10 cellular contexts compared by ENCODE assay signal in genomic region chr12:41205070-41205715, GRCh38. TPM values are rescaled to one million over a fixed set of nuclear protein-coding genes. Genes with fewer than 3 reads are reported as not detected.
DNase-seq lines count a peak whose midpoint lies in the region; ATAC-seq and TF ChIP-seq lines count a peak whose summit lies in the region.
"Had no signal": no experiment of that assay in that cellular context is flagged by ENCODE, and none has a peak within 500 bp of the region (broad histone marks: within the 10 kb centered on the region; RNA-seq: fewer than 3 reads in every experiment).

No MANE protein-coding gene starts in this region.

- H3K27me3 Mint-ChIP-seq in nephron progenitor cell (ENCODE audit: low read depth, poor library complexity): no peaks in the 10 kb centered on the region
- H3K27me3 Mint-ChIP-seq in activated T-cell treated with anti-CD3 and anti-CD28 coated beads, Interleukin-2, amount 50 U/mL, for 72 hours (ENCODE audit: low read depth): no peaks in the 10 kb centered on the region

- peak overlapping the region; percentile 88 for H3K27ac Mint-ChIP-seq in nephron progenitor cell
- no peak overlapping the region for H3K27ac Mint-ChIP-seq in activated T-cell treated with anti-CD3 and anti-CD28 coated beads, Interleukin-2, amount 50 U/mL, for 72 hours
- H3K27ac Mint-ChIP-seq: T-helper 1 cell treated with Interleukin-12 subunit alpha and Interleukin-12 subunit beta and Interleukin-4 antibody, amounts not matched to agents 30 μg/mL and 1 μg/mL, for 36 hours had no signal

- peak; percentile 13 for DNase-seq in DMS53 treated with DMSO at 0.1 percent for 48 hours (lab: John Stamatoyannopoulos, UW; ENCODE audit: unreplicated experiment)
- DNase-seq in astrocyte of the cerebellum (ENCODE audit: low read depth): peak; percentile 9
- no peak for DNase-seq in nephron progenitor cell
- no peak for DNase-seq in activated CD4-positive, alpha-beta T cell treated with anti-CD3 and anti-CD28 coated beads, Interleukin-2, amount 50 U/mL, for 1 hour
- no peak for DNase-seq in SKM-1 treated with dmso at 0.1 percent for 144 hours (lab: John Stamatoyannopoulos, UW; ENCODE audit: unreplicated experiment)
- DNase-seq in activated T-cell treated with anti-CD3 and anti-CD28 coated beads, Interleukin-2, amount 50 U/mL, for 72 hours: no peak
- DNase-seq: NCI-H1694 treated with DMSO at 0.1 percent for 48 hours had no signal

- no peaks in the 10 kb centered on the region for H3K36me3 Mint-ChIP-seq in nephron progenitor cell (ENCODE audit: low read depth)
- no peaks in the 10 kb centered on the region for H3K36me3 Mint-ChIP-seq in activated T-cell treated with anti-CD3 and anti-CD28 coated beads, Interleukin-2, amount 50 U/mL, for 72 hours (ENCODE audit: insufficient read depth in 2 of 2)

- peaks cover 4% of the 10 kb centered on the region for H3K9me3 Mint-ChIP-seq in nephron progenitor cell
- H3K9me3 Mint-ChIP-seq in activated T-cell treated with anti-CD3 and anti-CD28 coated beads, Interleukin-2, amount 50 U/mL, for 72 hours: no peaks in the 10 kb centered on the region
- H3K9me3 Mint-ChIP-seq: T-helper 1 cell treated with Interleukin-12 subunit alpha and Interleukin-12 subunit beta and Interleukin-4 antibody, amounts not matched to agents 30 μg/mL and 1 μg/mL, for 36 hours had no signal

- H3K4me3 Mint-ChIP-seq in nephron progenitor cell: no peak overlapping the region
- H3K4me3 Mint-ChIP-seq in activated T-cell treated with anti-CD3 and anti-CD28 coated beads, Interleukin-2, amount 50 U/mL, for 72 hours: no peak overlapping the region
- H3K4me3 Mint-ChIP-seq: T-helper 1 cell treated with Interleukin-12 subunit alpha and Interleukin-12 subunit beta and Interleukin-4 antibody, amounts not matched to agents 30 μg/mL and 1 μg/mL, for 36 hours had no signal

- H3K4me3 ChIP-seq in astrocyte of the cerebellum (ENCODE audit: low read depth, low read length): no peak overlapping the region

- no peak for TF ChIP-seq CTCF in astrocyte of the cerebellum (IDR thresholded peaks at IDR 0.05; ENCODE audit: low read depth, low read length, missing control alignments)
- TF ChIP-seq CTCF in nephron progenitor cell (IDR thresholded peaks at IDR 0.05): no peak

- ATAC-seq in HG02642 (IDR thresholded peaks at IDR 0.05; ENCODE audit: poor library complexity, unreplicated experiment): peak; percentile 59
- no peak for ATAC-seq in activated T-cell treated with anti-CD3 and anti-CD28 coated beads, Interleukin-2, amount 50 U/mL, for 72 hours (replicated peaks in 1 of 2)
- no peak for ATAC-seq in HG03457 (IDR thresholded peaks at IDR 0.05; ENCODE audit: unreplicated experiment)

- H3K4me1 Mint-ChIP-seq in nephron progenitor cell: peaks cover 26% of the 10 kb centered on the region
- H3K4me1 Mint-ChIP-seq in activated T-cell treated with anti-CD3 and anti-CD28 coated beads, Interleukin-2, amount 50 U/mL, for 72 hours (ENCODE audit: low read depth): peaks cover 5% of the 10 kb centered on the region

- in situ Hi-C loops in astrocyte of the cerebellum (cut with HindIII; ENCODE audit: low sequenced_read_pairs): no loop called here

RNA-seq across cellular contexts. Expression of gene PDZRN4, which starts 17.1 kb away (rescaled TPM):
- not detected for total RNA-seq in activated T-cell treated with anti-CD3 and anti-CD28 coated beads, Interleukin-2, amount 50 U/mL, for 72 hours

Comparison
In these comparisons a context has a peak if more than half of its experiments do, and no peak if none do; other contexts are left out.
1. DNase-seq: peak in DMS53 treated with DMSO at 0.1 percent for 48 hours (single experiment) and astrocyte of the cerebellum (single experiment); none in nephron progenitor cell (single experiment), activated CD4-positive, alpha-beta T cell treated with anti-CD3 and anti-CD28 coated beads, Interleukin-2, amount 50 U/mL, for 1 hour (single experiment), SKM-1 treated with dmso at 0.1 percent for 144 hours (single experiment) and activated T-cell treated with anti-CD3 and anti-CD28 coated beads, Interleukin-2, amount 50 U/mL, for 72 hours (0 of 2).